Comparison of ENCODE assay signal across 8 cellular contexts in the genomic region with DNA sequence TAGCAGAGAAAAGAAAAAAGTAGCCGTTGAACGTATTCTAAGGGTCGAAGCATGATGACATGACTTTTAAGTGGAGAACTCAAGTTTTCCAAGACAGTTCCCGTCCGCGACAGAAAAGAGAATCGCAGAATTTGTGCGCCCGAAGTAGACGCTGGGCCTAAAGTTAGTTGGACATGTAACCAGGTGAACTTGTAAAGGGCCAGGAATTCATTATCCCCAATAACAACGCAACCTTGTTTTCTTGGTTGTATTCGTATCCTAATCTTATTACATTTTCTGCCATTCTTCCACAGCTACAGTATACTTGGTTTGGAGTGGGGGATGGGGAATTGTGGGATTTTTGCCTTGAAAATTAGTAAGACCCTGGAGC. TPM values are rescaled to one million over a fixed set of nuclear protein-coding genes. Genes with fewer than 3 reads are reported as not detected.
DNase-seq lines count a peak whose midpoint lies in the region; ATAC-seq and TF ChIP-seq lines count a peak whose summit lies in the region.

No MANE protein-coding gene starts in this region.

- WGBS in prostate gland = 3% methylated on average over 12 of the region's 12 CpGs

- DNase-seq in cardiac muscle cell (ENCODE audit: low read depth in 1 of 2, low spot score in 1 of 2) = peak; percentile 44 to 54
- DNase-seq in left ventricle myocardium superior = no peak
- DNase-seq in activated CD4-positive, alpha-beta T cell treated with anti-CD3 and anti-CD28 coated beads, Interleukin-2, amount 50 U/mL, for 1 hour = peak; percentile 2
- DNase-seq in fibroblast of the aortic adventitia (ENCODE audit: low read depth) = peak; percentile 54
- DNase-seq in prostate gland (ENCODE audit: low spot score) = no peak
- no peak for DNase-seq in GF-D8 (lab: John Stamatoyannopoulos, UW)

- ATAC-seq in left ventricle myocardium superior = no peak
- no peak for ATAC-seq in HG02870 (IDR thresholded peaks at IDR 0.05; ENCODE audit: unreplicated experiment)
- ATAC-seq in GM19023 (IDR thresholded peaks at IDR 0.05; ENCODE audit: unreplicated experiment) = no peak

- peak overlapping the region; percentile 96 for H3K27ac ChIP-seq in cardiac muscle cell
- peak overlapping the region; percentile 93 to 94 for H3K27ac ChIP-seq in prostate gland

- no peak for TF ChIP-seq POLR2A in prostate gland (IDR thresholded peaks at IDR 0.05)

- H3K27me3 ChIP-seq in cardiac muscle cell (no peaks in the 10 kb centered on the region), prostate gland (replicated peaks; ENCODE audit: insufficient read depth) (no peaks in the 10 kb centered on the region)

- TF ChIP-seq CTCF in cardiac muscle cell (IDR thresholded peaks at IDR 0.05; ENCODE audit: low read depth, low read length) (no peak), fibroblast of the aortic adventitia (IDR thresholded peaks at IDR 0.05; ENCODE audit: insufficient read depth, low read length) (no peak), prostate gland (IDR thresholded peaks at IDR 0.05) (no peak)

- H3K4me3 ChIP-seq in cardiac muscle cell (peak overlapping the region; percentile 91), fibroblast of the aortic adventitia (ENCODE audit: low read depth, low read length) (peak overlapping the region; percentile 85), prostate gland (peak overlapping the region; percentile 97 to 98)

- no peaks in the 10 kb centered on the region for H3K36me3 ChIP-seq in cardiac muscle cell
- H3K36me3 ChIP-seq in prostate gland = no peaks in the 10 kb centered on the region

- intact Hi-C loops in left ventricle myocardium superior (cut with micrococcal nuclease) = no loop called here
- intact Hi-C loops in prostate gland (cut with DNase I) = no loop called here

- H3K4me1 ChIP-seq in cardiac muscle cell (ENCODE audit: low read depth) (peaks cover 12% of the 10 kb centered on the region), prostate gland (replicated peaks) (no peaks in the 10 kb centered on the region)

- H3K9me3 ChIP-seq in cardiac muscle cell (ENCODE audit: low read depth) (no peaks in the 10 kb centered on the region), prostate gland (no peaks in the 10 kb centered on the region)

RNA-seq across cellular contexts. Expression of gene ITCH, which starts 0.9 kb away (rescaled TPM):
- total RNA-seq in cardiac muscle cell (31.0 and 39.2 TPM in 2 replicates), left ventricle myocardium superior (39.5 TPM), fibroblast of the aortic adventitia (ENCODE audit: low replicate concordance) (37.5 and 70.7 TPM in 2 replicates), prostate gland (10 to 100 TPM; 45.4 to 89.2 TPM)
- 14.3 and 17.6 TPM in 2 replicates for polyA plus RNA-seq in cardiac muscle cell

Comparison
In these comparisons a context has a peak if more than half of its experiments do, and no peak if none do; other contexts are left out.
1. DNase-seq: peak in cardiac muscle cell (2 of 2), activated CD4-positive, alpha-beta T cell treated with anti-CD3 and anti-CD28 coated beads, Interleukin-2, amount 50 U/mL, for 1 hour (single experiment) and fibroblast of the aortic adventitia (single experiment); none in left ventricle myocardium superior (single experiment), prostate gland (single experiment) and GF-D8 (single experiment).
2. Peak in every context shown above with its lines, with median percentiles within 50 percentile points of each other: H3K4me3 ChIP-seq.